Comparison of ENCODE assay signal across 11 cellular contexts in the genomic region with DNA sequence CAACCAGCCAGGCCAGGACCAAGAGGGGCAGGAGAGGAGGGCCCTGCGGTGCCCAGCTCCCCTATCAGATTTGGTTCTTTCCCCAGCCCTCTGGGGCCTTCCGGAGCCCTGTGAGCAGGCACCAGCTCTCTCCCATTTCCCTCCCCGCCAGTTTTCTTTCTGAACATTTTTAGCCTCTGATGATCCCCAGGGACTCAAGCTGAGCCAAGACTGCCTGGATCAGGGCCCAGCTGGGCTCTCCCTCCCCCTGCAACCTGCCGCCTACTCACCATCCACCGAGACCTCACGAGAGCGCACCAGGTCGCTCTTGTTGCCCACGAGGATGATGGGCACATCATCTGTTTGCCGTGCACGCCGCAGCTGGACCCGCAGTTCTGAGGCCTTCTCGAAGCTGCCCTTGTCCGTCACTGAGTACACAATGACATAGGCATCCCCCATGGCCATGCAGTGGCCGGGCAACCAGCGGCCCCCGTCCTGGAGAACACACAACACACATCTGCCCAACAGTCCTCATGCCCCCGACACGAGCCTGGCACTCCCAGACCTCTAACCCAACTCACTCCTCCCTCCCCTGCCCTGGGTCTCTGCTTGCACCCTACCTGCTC. TPM values are rescaled to one million over a fixed set of nuclear protein-coding genes. Genes with fewer than 3 reads are reported as not detected.
A peak's percentile ranks its signal among the peaks of the same experiment; 100 is the strongest.
DNase-seq lines count a peak whose midpoint lies in the region; ATAC-seq and TF ChIP-seq lines count a peak whose summit lies in the region.
"Had no signal": no experiment of that assay in that cellular context is flagged by ENCODE, and none has a peak within 500 bp of the region (broad histone marks: within the 10 kb centered on the region; RNA-seq: fewer than 3 reads in every experiment).

No MANE protein-coding gene starts in this region.

- peaks cover 0 to 32% of the 10 kb centered on the region in 2 donors for H3K36me3 ChIP-seq in psoas muscle (ENCODE audit: insufficient read depth in 1 of 2, low read depth in 1 of 2)

- 15 to 16% (median 15%) methylated on average over 20 of the region's 20 CpGs for WGBS in psoas muscle, 3 donors

- H3K4me3 ChIP-seq in fibroblast of pulmonary artery (replicated peaks; ENCODE audit: low read depth, low read length) (no peak overlapping the region), psoas muscle (peak overlapping the region; percentile 67)

- TF ChIP-seq CTCF in fibroblast of pulmonary artery (IDR thresholded peaks at IDR 0.05; ENCODE audit: low read length, missing control alignments) (no peak), psoas muscle (IDR thresholded peaks at IDR 0.05) (no peak)

- ATAC-seq in psoas muscle (peak in 1 of 4 donors; percentile 17), HG02870 (IDR thresholded peaks at IDR 0.05; ENCODE audit: unreplicated experiment) (no peak)
- ATAC-seq in stimulated activated naive CD8-positive, alpha-beta T cell treated with anti-CD3 and anti-CD28 coated beads, Interleukin-15, Interleukin-2, amounts not matched to agents 100 U/mL and 50 U/mL, for 24 hours, result no peak

- peak overlapping the region; percentile 96 for H3K27ac ChIP-seq in psoas muscle

- peaks cover 17% of the 10 kb centered on the region for H3K4me1 ChIP-seq in psoas muscle

- intact Hi-C loops in psoas muscle (cut with DNase I), result no loop called here

- DNase-seq in DMS153 (lab: John Stamatoyannopoulos, UW) (peak; percentile 49), NCI-H82 (lab: John Stamatoyannopoulos, UW) (peak; percentile 87), fibroblast of pulmonary artery (ENCODE audit: low read depth) (peak; percentile 69), psoas muscle (peak; percentile 57 to 85), OCI-M2 (lab: John Stamatoyannopoulos, UW; ENCODE audit: unreplicated experiment) (no peak), epidermal melanocyte (ENCODE audit: insufficient read length, low spot score) (no peak)
- no peak for DNase-seq in stimulated activated naive CD8-positive, alpha-beta T cell treated with anti-CD3 and anti-CD28 coated beads, Interleukin-15, Interleukin-2, amounts not matched to agents 100 U/mL and 50 U/mL, for 24 hours
- DNase-seq: Calu3, SIG-M5 had no signal

- no peaks in the 10 kb centered on the region for H3K9me3 ChIP-seq in psoas muscle

- H3K27me3 ChIP-seq in psoas muscle (ENCODE audit: insufficient read depth in 3 of 3, low read length in 2 of 3), result no peaks in the 10 kb centered on the region

RNA-seq across cellular contexts. Expression of gene RRAD, which starts 2.0 kb away (rescaled TPM):
- total RNA-seq in psoas muscle, result 1,000 to 10,000 TPM in 1 of 4 donors, 100 to 1,000 TPM in 3; 164 to 2,869 (median 749) TPM
- 100 to 1,000 TPM; 168 to 304 (median 293) TPM for polyA plus RNA-seq in psoas muscle

RNA-seq across cellular contexts. Expression of gene CDH16, which starts 4.7 kb away (rescaled TPM):
- total RNA-seq in psoas muscle, result 1 to 10 TPM in 1 of 4 donors, under 1 TPM in 1, not detected in 2; 0.53 to 3.3 TPM
- under 1 TPM; 0.65 to 0.78 (median 0.75) TPM for polyA plus RNA-seq in psoas muscle
- total RNA-seq: Calu3, mesenteric fat pad had no signal

RNA-seq across cellular contexts. Expression of gene CIAO2B, which starts 10.9 kb away (rescaled TPM):
- total RNA-seq in psoas muscle, result 100 to 1,000 TPM; 145 to 346 (median 248) TPM
- 100 to 1,000 TPM; 431 to 818 (median 460) TPM for polyA plus RNA-seq in psoas muscle

RNA-seq across cellular contexts. Expression of gene CES2, which starts 12.0 kb away (rescaled TPM):
- total RNA-seq in psoas muscle, result 10 to 100 TPM; 22.7 to 92.8 (median 57.6) TPM
- 10 to 100 TPM; 12.8 to 22.4 (median 21.6) TPM for polyA plus RNA-seq in psoas muscle

RNA-seq across cellular contexts. Expression of gene CES3, which starts 37.7 kb away (rescaled TPM):
- total RNA-seq in psoas muscle, result 10 to 100 TPM in 3 of 4 donors, 1 to 10 TPM in 1; 9.7 to 15.2 (median 13.5) TPM
- polyA plus RNA-seq in psoas muscle, result 1 to 10 TPM in 2 of 3 donors, under 1 TPM in 1; 0.48 to 8.7 (median 8.5) TPM

Comparison
In these comparisons a context has a peak if more than half of its experiments do, and no peak if none do; other contexts are left out.
1. DNase-seq: peak in DMS153 (single experiment), NCI-H82 (single experiment), fibroblast of pulmonary artery (single experiment) and psoas muscle (2 of 2); none in OCI-M2 (single experiment), stimulated activated naive CD8-positive, alpha-beta T cell treated with anti-CD3 and anti-CD28 coated beads, Interleukin-15, Interleukin-2, amounts not matched to agents 100 U/mL and 50 U/mL, for 24 hours (single experiment) and epidermal melanocyte (single experiment).